Comparison of ENCODE assay signal across 22 cellular contexts in the genomic region with DNA sequence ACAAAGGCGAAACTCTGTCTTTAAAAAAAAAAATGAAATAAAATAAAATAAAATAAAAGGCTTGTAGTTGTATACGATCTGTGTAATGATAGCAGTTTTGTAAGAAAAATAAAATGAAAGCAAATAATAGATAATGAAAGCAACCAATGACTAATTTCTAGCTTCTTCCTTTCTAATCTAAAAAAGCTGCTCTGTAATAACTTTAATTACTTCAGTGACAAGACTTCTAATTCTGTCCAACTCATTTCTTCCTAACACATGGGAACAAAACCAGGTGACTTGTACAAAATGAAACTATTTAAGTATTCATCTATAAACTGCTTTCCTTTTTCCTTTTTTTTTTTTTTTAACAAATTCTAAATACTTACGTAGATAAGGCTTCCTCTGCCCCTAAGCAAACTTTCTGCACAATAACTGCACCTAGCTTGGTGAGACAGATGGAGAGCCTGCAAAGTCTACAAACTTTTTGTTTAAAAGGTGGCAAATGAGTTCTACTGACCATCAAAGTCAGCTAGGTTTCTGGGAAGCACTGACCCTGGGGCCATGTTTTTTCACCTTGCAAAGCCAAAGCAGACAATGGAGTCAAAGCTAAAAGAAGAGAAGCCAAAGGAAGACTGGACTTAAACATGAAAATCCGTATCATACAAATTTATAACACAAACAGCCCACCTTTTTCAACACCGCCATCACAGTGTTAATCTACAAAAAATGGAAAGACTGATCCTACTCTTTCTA. TPM values are rescaled to one million over a fixed set of nuclear protein-coding genes. Genes with fewer than 3 reads are reported as not detected.
DNase-seq lines count a peak whose midpoint lies in the region; ATAC-seq, FAIRE-seq and TF ChIP-seq lines count a peak whose summit lies in the region.
"Had no signal": no experiment of that assay in that cellular context is flagged by ENCODE, and none has a peak within 500 bp of the region (broad histone marks: within the 10 kb centered on the region; RNA-seq: fewer than 3 reads in every experiment).

No MANE protein-coding gene starts in this region.

- no peaks in the 10 kb centered on the region for H3K27me3 ChIP-seq in GM06990 (replicated peaks; ENCODE audit: control insufficient read depth, insufficient read depth, low read length)
- no peaks in the 10 kb centered on the region for H3K27me3 ChIP-seq in mesendoderm (ENCODE audit: insufficient read depth, low read length, poor library complexity)
- no peaks in the 10 kb centered on the region for H3K27me3 ChIP-seq in tibial artery
- H3K27me3 ChIP-seq: BE2C, MG63 had no signal

- H3K23ac ChIP-seq in mesendoderm (ENCODE audit: low read length) = no peak overlapping the region

- H2BK5ac ChIP-seq in mesendoderm (ENCODE audit: low read length) = no peak overlapping the region

- TF ChIP-seq CTCF in GM06990 (IDR thresholded peaks at IDR 0.05; ENCODE audit: insufficient read depth, low read length, poor library complexity, severe bottlenecking) = no peak
- TF ChIP-seq CTCF in WTC11 (IDR thresholded peaks at IDR 0.05) = no peak
- TF ChIP-seq CTCF in tibial artery (IDR thresholded peaks at IDR 0.05) = no peak

- H3K18ac ChIP-seq in mesendoderm (ENCODE audit: low read length) = no peak overlapping the region

- no peak overlapping the region for H2BK15ac ChIP-seq in mesendoderm (replicated peaks; ENCODE audit: low read depth)

- H3K4me2 ChIP-seq in mesendoderm (ENCODE audit: low read length) = no peak overlapping the region

- H4K5ac ChIP-seq in mesendoderm (ENCODE audit: low read length) = no peak overlapping the region

- no peak overlapping the region for H2BK120ac ChIP-seq in mesendoderm (ENCODE audit: low read depth, low read length)

- H4K8ac ChIP-seq in mesendoderm (ENCODE audit: low read depth, low read length) = no peak overlapping the region

- H3K4me1 Mint-ChIP-seq in WTC11 = peaks cover 34% of the 10 kb centered on the region

- no peak overlapping the region for H3K4me3 ChIP-seq in GM06990 (replicated peaks; ENCODE audit: low read depth, low read length)
- H3K4me3 ChIP-seq in mesendoderm (ENCODE audit: low read length) = no peak overlapping the region
- no peak overlapping the region for H3K4me3 ChIP-seq in tibial artery
- H3K4me3 ChIP-seq: MG63 had no signal

- H3K79me2 ChIP-seq in mesendoderm (ENCODE audit: control insufficient read depth, insufficient read depth, low read length) = no peaks in the 10 kb centered on the region

- peaks cover 2% of the 10 kb centered on the region; the same call in 1 of the 2 replicates for H3K36me3 Mint-ChIP-seq in WTC11

- intact Hi-C loops in tibial artery (cut with DNase I; ENCODE audit: low total_unique reads) = no loop called here

- no peak overlapping the region for H3K56ac ChIP-seq in mesendoderm (ENCODE audit: low read length)

- H3K4me3 Mint-ChIP-seq in WTC11 = no peak overlapping the region
- H3K4me3 Mint-ChIP-seq: CD4-positive, alpha-beta T cell had no signal

- FAIRE-seq in GM19239 (lab: Jason Lieb, UNC) = peak; percentile 84
- FAIRE-seq: HTR-8/SVneo, RCC 7860 had no signal

- no CpG with 5 or more reads among the region's 5 CpGs for whole genome bisulfite sequencing in mesendoderm (ENCODE audit: extremely low coverage, insufficient coverage, low lambda C conversion rate)

- CTCF ChIA-PET in WTC11 (lab: Charles Lee) = no interaction called here

- no peak overlapping the region for H3K9ac ChIP-seq in mesendoderm (ENCODE audit: low read length)

- no peaks in the 10 kb centered on the region for H3K79me1 ChIP-seq in mesendoderm (ENCODE audit: low read length)

- no peak overlapping the region for H2AK5ac ChIP-seq in mesendoderm (ENCODE audit: low read length)

- H3K4me1 ChIP-seq in mesendoderm (ENCODE audit: control insufficient read depth, low read depth, low read length) = no peaks in the 10 kb centered on the region
- peaks cover 0 to 8% (median 2%) of the 10 kb centered on the region in 4 donors for H3K4me1 ChIP-seq in tibial artery
- H3K4me1 ChIP-seq: BE2C had no signal

- H3K9me3 ChIP-seq in tibial artery = no peaks in the 10 kb centered on the region
- H3K9me3 ChIP-seq: BE2C, MG63 had no signal

- no peak for ATAC-seq in WTC11
- ATAC-seq: Right ventricle myocardium inferior had no signal

- no peaks in the 10 kb centered on the region for H3K36me3 ChIP-seq in GM06990 (ENCODE audit: control insufficient read depth, insufficient read depth, low read length)
- H3K36me3 ChIP-seq in mesendoderm (ENCODE audit: control insufficient read depth, insufficient read depth, low read length) = no peaks in the 10 kb centered on the region
- H3K36me3 ChIP-seq in tibial artery = no peaks in the 10 kb centered on the region
- H3K36me3 ChIP-seq: BE2C, MG63 had no signal

- POLR2A ChIA-PET in WTC11 (lab: Charles Lee) = interaction anchor here (0.6 to 0.7 kb wide), 2 partner anchors 15 to 691 kb away, joined by 3 to 6 read pairs; no protein-coding TSS in a partner anchor

- H3K27ac ChIP-seq in mesendoderm (ENCODE audit: low read depth, low read length) (no peak overlapping the region), tibial artery (no peak overlapping the region)

- H3K9me3 Mint-ChIP-seq in WTC11 = peaks cover 6% of the 10 kb centered on the region
- H3K9me3 Mint-ChIP-seq: CD4-positive, alpha-beta T cell; IgD-negative memory B cell had no signal

- no peak overlapping the region for H3K4ac ChIP-seq in mesendoderm (ENCODE audit: low read depth, low read length)

- DNase-seq in GM06990 (ENCODE audit: extremely low read depth, insufficient read length) (peak; percentile 50), GM19239 (ENCODE audit: insufficient read length, low spot score) (no peak), WTC11 (ENCODE audit: low spot score) (no peak), mesendoderm (peak; percentile 8), NCI-H1048 (lab: John Stamatoyannopoulos, UW) (no peak), NCI-H146 treated with DMSO at 0.1 percent for 48 hours (lab: John Stamatoyannopoulos, UW; ENCODE audit: unreplicated experiment) (no peak), tibial artery (no peak)
- DNase-seq: BE2C; CD4-positive, alpha-beta T cell; DMS53; EL; Karpas-422; MG63; NCI-H1105; NCI-H1694; NCI-H2081 treated with DMSO at 0.1 percent for 48 hours; NCI-H446 treated with DMSO at 0.1 percent for 48 hours; SW 1271 had no signal

- H3K27me3 Mint-ChIP-seq in WTC11 (ENCODE audit: low read depth) = no peaks in the 10 kb centered on the region; the same call in 1 of the 2 replicates
- H3K27me3 Mint-ChIP-seq: IgD-negative memory B cell had no signal

- H3K27ac Mint-ChIP-seq in WTC11 = peak overlapping the region; percentile 49; the same call in 1 of the 2 replicates
- H3K27ac Mint-ChIP-seq: CD4-positive, alpha-beta T cell; IgD-negative memory B cell had no signal

TF ChIP-seq in WTC11, 78 proteins besides CTCF, POLR2A, EP300 and RAD21 (continues in another document):
- TF ChIP-seq EMX1 (CRISPR knock-in tag; IDR thresholded peaks at IDR 0.05) = no peak
- TF ChIP-seq JUN (CRISPR knock-in tag; IDR thresholded peaks at IDR 0.05) = no peak
- TF ChIP-seq GTF2I (CRISPR knock-in tag; conservative IDR thresholded peaks at IDR 0.05) = no peak
- TF ChIP-seq CBFB (CRISPR knock-in tag; IDR thresholded peaks at IDR 0.05; ENCODE audit: low read depth) = no peak
- no peak for TF ChIP-seq ESRRA (CRISPR knock-in tag; IDR thresholded peaks at IDR 0.05; ENCODE audit: borderline replicate concordance)
- TF ChIP-seq, protein P1, sequence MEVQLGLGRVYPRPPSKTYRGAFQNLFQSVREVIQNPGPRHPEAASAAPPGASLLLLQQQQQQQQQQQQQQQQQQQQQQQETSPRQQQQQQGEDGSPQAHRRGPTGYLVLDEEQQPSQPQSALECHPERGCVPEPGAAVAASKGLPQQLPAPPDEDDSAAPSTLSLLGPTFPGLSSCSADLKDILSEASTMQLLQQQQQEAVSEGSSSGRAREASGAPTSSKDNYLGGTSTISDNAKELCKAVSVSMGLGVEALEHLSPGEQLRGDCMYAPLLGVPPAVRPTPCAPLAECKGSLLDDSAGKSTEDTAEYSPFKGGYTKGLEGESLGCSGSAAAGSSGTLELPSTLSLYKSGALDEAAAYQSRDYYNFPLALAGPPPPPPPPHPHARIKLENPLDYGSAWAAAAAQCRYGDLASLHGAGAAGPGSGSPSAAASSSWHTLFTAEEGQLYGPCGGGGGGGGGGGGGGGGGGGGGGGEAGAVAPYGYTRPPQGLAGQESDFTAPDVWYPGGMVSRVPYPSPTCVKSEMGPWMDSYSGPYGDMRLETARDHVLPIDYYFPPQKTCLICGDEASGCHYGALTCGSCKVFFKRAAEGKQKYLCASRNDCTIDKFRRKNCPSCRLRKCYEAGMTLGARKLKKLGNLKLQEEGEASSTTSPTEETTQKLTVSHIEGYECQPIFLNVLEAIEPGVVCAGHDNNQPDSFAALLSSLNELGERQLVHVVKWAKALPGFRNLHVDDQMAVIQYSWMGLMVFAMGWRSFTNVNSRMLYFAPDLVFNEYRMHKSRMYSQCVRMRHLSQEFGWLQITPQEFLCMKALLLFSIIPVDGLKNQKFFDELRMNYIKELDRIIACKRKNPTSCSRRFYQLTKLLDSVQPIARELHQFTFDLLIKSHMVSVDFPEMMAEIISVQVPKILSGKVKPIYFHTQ (CRISPR knock-in tag; IDR thresholded peaks at IDR 0.05) = no peak
- TF ChIP-seq ZNF263 (CRISPR knock-in tag; IDR thresholded peaks at IDR 0.05; ENCODE audit: low read depth) = no peak
- no peak for TF ChIP-seq SMAD3 (CRISPR knock-in tag; IDR thresholded peaks at IDR 0.05; ENCODE audit: borderline replicate concordance)
- TF ChIP-seq, protein P2, sequence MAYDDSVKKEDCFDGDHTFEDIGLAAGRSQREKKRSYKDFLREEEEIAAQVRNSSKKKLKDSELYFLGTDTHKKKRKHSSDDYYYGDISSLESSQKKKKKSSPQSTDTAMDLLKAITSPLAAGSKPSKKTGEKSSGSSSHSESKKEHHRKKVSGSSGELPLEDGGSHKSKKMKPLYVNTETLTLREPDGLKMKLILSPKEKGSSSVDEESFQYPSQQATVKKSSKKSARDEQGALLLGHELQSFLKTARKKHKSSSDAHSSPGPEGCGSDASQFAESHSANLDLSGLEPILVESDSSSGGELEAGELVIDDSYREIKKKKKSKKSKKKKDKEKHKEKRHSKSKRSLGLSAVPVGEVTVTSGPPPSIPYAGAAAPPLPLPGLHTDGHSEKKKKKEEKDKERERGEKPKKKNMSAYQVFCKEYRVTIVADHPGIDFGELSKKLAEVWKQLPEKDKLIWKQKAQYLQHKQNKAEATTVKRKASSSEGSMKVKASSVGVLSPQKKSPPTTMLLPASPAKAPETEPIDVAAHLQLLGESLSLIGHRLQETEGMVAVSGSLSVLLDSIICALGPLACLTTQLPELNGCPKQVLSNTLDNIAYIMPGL (CRISPR knock-in tag; IDR thresholded peaks at IDR 0.05) = no peak
- no peak for TF ChIP-seq SOX15 (CRISPR knock-in tag; IDR thresholded peaks at IDR 0.05)
- no peak for TF ChIP-seq TCF7 (CRISPR knock-in tag; IDR thresholded peaks at IDR 0.05; ENCODE audit: low read depth)
- no peak for TF ChIP-seq MYBL2 (CRISPR knock-in tag; IDR thresholded peaks at IDR 0.05)
- no peak for TF ChIP-seq ZNF138 (CRISPR knock-in tag; conservative IDR thresholded peaks at IDR 0.05)
- no peak for TF ChIP-seq NR1H2 (CRISPR knock-in tag; IDR thresholded peaks at IDR 0.05)

RNA-seq across cellular contexts. Expression of a gene that starts 28.2 kb away (rescaled TPM):
- 12.7 to 15.2 TPM (median 13.8 TPM) in 3 replicates for total RNA-seq in WTC11 (2021)
- 5.8 TPM for polyA plus RNA-seq in mesendoderm (2013, experiment 1 of 2)
- 5.7 TPM for polyA plus RNA-seq in mesendoderm (2013, experiment 2 of 2)

Comparison
In these comparisons a context has a peak if more than half of its experiments do, and no peak if none do; other contexts are left out.
1. DNase-seq: peak in GM06990 (single experiment) and mesendoderm (single experiment); none in GM19239 (single experiment), WTC11 (single experiment), NCI-H1048 (single experiment), NCI-H146 treated with DMSO at 0.1 percent for 48 hours (single experiment) and tibial artery (0 of 2).